Comparison of ENCODE assay signal across 8 cellular contexts in the genomic region with DNA sequence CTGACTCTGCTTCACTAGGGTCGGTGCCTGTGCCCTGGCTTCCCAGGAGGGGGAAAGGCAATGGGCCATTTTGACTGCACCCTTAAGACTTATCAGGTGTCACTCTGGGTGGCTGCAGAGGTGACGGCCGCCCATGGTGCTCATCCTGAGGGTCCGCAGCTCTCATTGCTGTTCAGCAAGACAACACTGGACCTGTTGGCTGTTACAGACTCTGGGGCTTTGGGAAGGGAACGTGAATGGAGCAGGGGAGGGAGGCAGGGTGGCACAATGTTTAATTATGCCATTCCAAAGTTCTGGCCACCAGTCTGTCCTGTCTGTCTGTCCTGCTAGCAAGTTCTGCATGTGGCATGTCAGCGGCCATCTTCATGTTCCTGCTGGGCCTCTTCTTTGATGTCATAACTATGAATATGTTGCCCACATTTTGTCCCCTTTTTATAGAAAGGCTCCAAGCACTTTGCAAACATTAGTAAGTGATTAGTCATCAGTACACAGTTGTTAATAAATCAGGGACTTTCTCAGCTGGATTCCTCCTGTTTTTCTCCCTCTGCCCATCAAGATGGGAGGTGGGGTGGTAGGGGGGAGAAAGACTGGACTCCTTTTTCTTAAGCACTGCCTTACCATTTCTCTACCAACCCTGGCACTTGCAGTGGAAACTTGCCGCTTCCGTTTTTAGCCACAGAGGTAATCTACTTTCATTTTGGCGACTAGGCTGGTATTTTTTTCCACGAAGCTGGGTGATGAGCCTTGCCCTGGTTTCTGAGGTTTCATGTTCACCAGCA.
A peak's percentile ranks its signal among the peaks of the same experiment; 100 is the strongest.
DNase-seq lines count a peak whose midpoint lies in the region; ATAC-seq, FAIRE-seq and TF ChIP-seq lines count a peak whose summit lies in the region.

No MANE protein-coding gene starts in this region.

- CTCF ChIA-PET in activated naive CD4-positive, alpha-beta T cell treated with anti-CD3 and anti-CD28 coated beads, Interleukin-2, amount 10 ng/mL, durations not matched to agents 7 days and 5 days (lab: Charles Lee): interaction anchor here (0.6 to 4.6 kb wide), 5 partner anchors 11 to 270 kb away, joined by 3 to 41 read pairs (median 7); no protein-coding TSS in a partner anchor

- DNase-seq in SJCRH30 (peak in 1 of 2 experiments; percentile 15), keratinocyte (ENCODE audit: low read depth, low spot score) (peak; percentile 77), NCI-H748 (lab: John Stamatoyannopoulos, UW; ENCODE audit: unreplicated experiment) (no peak)
- peak; percentile 86 for DNase-seq in activated naive CD4-positive, alpha-beta T cell treated with anti-CD3 and anti-CD28 coated beads, Interleukin-2, amount 10 ng/mL, durations not matched to agents 7 days and 5 days
- peak; percentile 56 to 73 (median 61) for DNase-seq in stimulated activated CD4-positive, alpha-beta T cell treated with anti-CD3 and anti-CD28 coated beads, TNF-alpha, amount 100 ng/mL, for 48 hours (ENCODE audit: low read depth in 3 of 3)

- no peak for TF ChIP-seq CTCF in keratinocyte (optimal IDR thresholded peaks at IDR 0.05 in 1 of 3, IDR thresholded peaks at IDR 0.05 in 1 of 3, conservative IDR thresholded peaks at IDR 0.05 in 1 of 3; ENCODE audit: extremely low read depth in 1 of 3, insufficient read depth in 2 of 3, low read length in 3 of 3)

- peaks cover 23% of the 10 kb centered on the region for H3K4me1 ChIP-seq in SJCRH30
- H3K4me1 ChIP-seq in keratinocyte (ENCODE audit: control insufficient read depth, extremely low read depth, insufficient read depth, low read length): peaks cover 14% of the 10 kb centered on the region

- peak overlapping the region; percentile 69 for H3K9ac ChIP-seq in keratinocyte (ENCODE audit: control insufficient read depth, extremely low read depth, insufficient read depth, low read length)

- H3K4me3 Mint-ChIP-seq in activated naive CD4-positive, alpha-beta T cell treated with anti-CD3 and anti-CD28 coated beads, Interleukin-2, amount 10 ng/mL, durations not matched to agents 7 days and 5 days: peak overlapping the region; percentile 49

- H3K27me3 Mint-ChIP-seq in activated naive CD4-positive, alpha-beta T cell treated with anti-CD3 and anti-CD28 coated beads, Interleukin-2, amount 10 ng/mL, durations not matched to agents 7 days and 5 days: peaks cover 6% of the 10 kb centered on the region

- no peaks in the 10 kb centered on the region for H3K36me3 ChIP-seq in SJCRH30
- no peaks in the 10 kb centered on the region for H3K36me3 ChIP-seq in keratinocyte (ENCODE audit: control insufficient read depth in 2 of 2, extremely low read depth in 1 of 2, insufficient read depth in 2 of 2, low read length in 2 of 2)

- no peak overlapping the region for H3K27ac Mint-ChIP-seq in activated naive CD4-positive, alpha-beta T cell treated with anti-CD3 and anti-CD28 coated beads, Interleukin-2, amount 10 ng/mL, durations not matched to agents 7 days and 5 days

- no peaks in the 10 kb centered on the region for H3K9me3 Mint-ChIP-seq in activated naive CD4-positive, alpha-beta T cell treated with anti-CD3 and anti-CD28 coated beads, Interleukin-2, amount 10 ng/mL, durations not matched to agents 7 days and 5 days

- peak; percentile 78 for ATAC-seq in GM18858 (IDR thresholded peaks at IDR 0.05; ENCODE audit: unreplicated experiment)
- ATAC-seq in HG03060 (IDR thresholded peaks at IDR 0.05; ENCODE audit: low read depth, unreplicated experiment): peak; percentile 59
- ATAC-seq in GM19328 (IDR thresholded peaks at IDR 0.05; ENCODE audit: unreplicated experiment): no peak

- H3K9me1 ChIP-seq in keratinocyte (ENCODE audit: control insufficient read depth, extremely low read depth, insufficient read depth, low read length): no peaks in the 10 kb centered on the region

- no peaks in the 10 kb centered on the region for H3K27me3 ChIP-seq in SJCRH30
- H3K27me3 ChIP-seq in keratinocyte (ENCODE audit: control insufficient read depth, extremely low read depth, insufficient read depth, low read length): peaks cover 6% of the 10 kb centered on the region

- H3K4me1 Mint-ChIP-seq in activated naive CD4-positive, alpha-beta T cell treated with anti-CD3 and anti-CD28 coated beads, Interleukin-2, amount 10 ng/mL, durations not matched to agents 7 days and 5 days: peaks cover 2% of the 10 kb centered on the region

- H3K4me3 ChIP-seq in SJCRH30: peak overlapping the region; percentile 32; the same call in 1 of the 2 replicates
- peak overlapping the region in 2 of 3 experiments; percentile 52 to 59 for H3K4me3 ChIP-seq in keratinocyte (ENCODE audit: control insufficient read depth in 2 of 3, extremely low read depth in 1 of 3, insufficient read depth in 2 of 3, low read depth in 1 of 3, low read length in 3 of 3)

- H3K9me3 ChIP-seq in SJCRH30 (replicated peaks) (no peaks in the 10 kb centered on the region), keratinocyte (ENCODE audit: control insufficient read depth, low read depth, low read length) (no peaks in the 10 kb centered on the region)

- no peaks in the 10 kb centered on the region for H4K20me1 ChIP-seq in keratinocyte (ENCODE audit: control insufficient read depth, extremely low read depth, insufficient read depth, low read length)

- peak overlapping the region; percentile 84 for H3K4me2 ChIP-seq in keratinocyte (ENCODE audit: control insufficient read depth, extremely low read depth, insufficient read depth, low read depth, low read length)

- peak; percentile 75 for FAIRE-seq in keratinocyte (lab: Jason Lieb, UNC)

- H3K27ac ChIP-seq in SJCRH30 (peak overlapping the region; percentile 5; the same call in 1 of the 2 replicates), keratinocyte (ENCODE audit: control insufficient read depth, insufficient read depth, low read length) (peak overlapping the region; percentile 72)

- no peaks in the 10 kb centered on the region for H3K79me2 ChIP-seq in keratinocyte (ENCODE audit: control insufficient read depth, insufficient read depth, low read length)

- no peaks in the 10 kb centered on the region for H3K36me3 Mint-ChIP-seq in activated naive CD4-positive, alpha-beta T cell treated with anti-CD3 and anti-CD28 coated beads, Interleukin-2, amount 10 ng/mL, durations not matched to agents 7 days and 5 days

- dilution Hi-C loops in keratinocyte (cut with MboI; ENCODE audit: extremely low pct_ligation_motif_present, low sequenced_read_pairs): no loop called here

- peak overlapping the region; percentile 92 for H2AFZ ChIP-seq in keratinocyte (ENCODE audit: control insufficient read depth, low read length)
